In the genomic region with DNA sequence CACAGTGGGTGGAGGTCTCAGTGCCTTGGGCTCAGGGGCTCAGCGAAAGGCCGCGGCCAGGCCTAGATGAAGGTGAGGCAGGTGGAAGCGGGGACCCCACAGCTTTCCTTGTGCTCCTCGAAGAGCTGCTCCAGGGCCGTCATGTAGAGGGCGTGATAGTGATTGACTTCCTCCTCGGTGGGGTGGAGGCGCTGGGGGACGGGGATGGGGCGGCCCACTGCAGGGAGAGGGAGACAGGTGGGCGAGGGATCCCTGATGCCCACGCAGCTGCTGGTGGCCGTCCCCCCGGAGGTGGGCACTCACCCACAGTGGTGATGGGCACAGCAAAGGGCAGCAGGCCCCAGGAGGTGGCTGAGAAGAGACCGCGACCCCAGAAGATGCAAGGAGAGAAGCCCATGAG, we compare ENCODE assay signal across 1 cellular context.
TF ChIP-seq lines count a peak whose summit lies in the region.

No MANE protein-coding gene starts in this region.

TF ChIP-seq in H1, 55 proteins besides CTCF, POLR2A, EP300 and RAD21:
- TF ChIP-seq JUND (IDR thresholded peaks at IDR 0.05; ENCODE audit: low read length) (no peak), PHF8 (conservative IDR thresholded peaks at IDR 0.05; ENCODE audit: low read depth, low read length) (no peak), SAP30 (IDR thresholded peaks at IDR 0.05; ENCODE audit: insufficient read depth, insufficient replicate concordance, low read length) (no peak), KDM5A (IDR thresholded peaks at IDR 0.05; ENCODE audit: low read length) (no peak), MAFK (IDR thresholded peaks at IDR 0.05; ENCODE audit: low read depth, low read length) (no peak), TAF1 (IDR thresholded peaks at IDR 0.05; ENCODE audit: low read depth, low read length) (no peak), SP4 (IDR thresholded peaks at IDR 0.05; ENCODE audit: low read length) (no peak), SIX5 (IDR thresholded peaks at IDR 0.05; ENCODE audit: low read depth, low read length) (no peak), SRF (IDR thresholded peaks at IDR 0.05; ENCODE audit: low read depth, low read length) (no peak), GABPA (IDR thresholded peaks at IDR 0.05; ENCODE audit: borderline replicate concordance, insufficient read depth, low read length) (no peak), NANOG (IDR thresholded peaks at IDR 0.05; ENCODE audit: insufficient read depth, low read depth, low read length, poor library complexity, severe bottlenecking) (no peak), ASH2L (IDR thresholded peaks at IDR 0.05; ENCODE audit: low read length) (no peak)
- TF ChIP-seq, protein P1, sequence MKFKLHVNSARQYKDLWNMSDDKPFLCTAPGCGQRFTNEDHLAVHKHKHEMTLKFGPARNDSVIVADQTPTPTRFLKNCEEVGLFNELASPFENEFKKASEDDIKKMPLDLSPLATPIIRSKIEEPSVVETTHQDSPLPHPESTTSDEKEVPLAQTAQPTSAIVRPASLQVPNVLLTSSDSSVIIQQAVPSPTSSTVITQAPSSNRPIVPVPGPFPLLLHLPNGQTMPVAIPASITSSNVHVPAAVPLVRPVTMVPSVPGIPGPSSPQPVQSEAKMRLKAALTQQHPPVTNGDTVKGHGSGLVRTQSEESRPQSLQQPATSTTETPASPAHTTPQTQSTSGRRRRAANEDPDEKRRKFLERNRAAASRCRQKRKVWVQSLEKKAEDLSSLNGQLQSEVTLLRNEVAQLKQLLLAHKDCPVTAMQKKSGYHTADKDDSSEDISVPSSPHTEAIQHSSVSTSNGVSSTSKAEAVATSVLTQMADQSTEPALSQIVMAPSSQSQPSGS (IDR thresholded peaks at IDR 0.05; ENCODE audit: low read length), result no peak
- TF ChIP-seq, protein P2, sequence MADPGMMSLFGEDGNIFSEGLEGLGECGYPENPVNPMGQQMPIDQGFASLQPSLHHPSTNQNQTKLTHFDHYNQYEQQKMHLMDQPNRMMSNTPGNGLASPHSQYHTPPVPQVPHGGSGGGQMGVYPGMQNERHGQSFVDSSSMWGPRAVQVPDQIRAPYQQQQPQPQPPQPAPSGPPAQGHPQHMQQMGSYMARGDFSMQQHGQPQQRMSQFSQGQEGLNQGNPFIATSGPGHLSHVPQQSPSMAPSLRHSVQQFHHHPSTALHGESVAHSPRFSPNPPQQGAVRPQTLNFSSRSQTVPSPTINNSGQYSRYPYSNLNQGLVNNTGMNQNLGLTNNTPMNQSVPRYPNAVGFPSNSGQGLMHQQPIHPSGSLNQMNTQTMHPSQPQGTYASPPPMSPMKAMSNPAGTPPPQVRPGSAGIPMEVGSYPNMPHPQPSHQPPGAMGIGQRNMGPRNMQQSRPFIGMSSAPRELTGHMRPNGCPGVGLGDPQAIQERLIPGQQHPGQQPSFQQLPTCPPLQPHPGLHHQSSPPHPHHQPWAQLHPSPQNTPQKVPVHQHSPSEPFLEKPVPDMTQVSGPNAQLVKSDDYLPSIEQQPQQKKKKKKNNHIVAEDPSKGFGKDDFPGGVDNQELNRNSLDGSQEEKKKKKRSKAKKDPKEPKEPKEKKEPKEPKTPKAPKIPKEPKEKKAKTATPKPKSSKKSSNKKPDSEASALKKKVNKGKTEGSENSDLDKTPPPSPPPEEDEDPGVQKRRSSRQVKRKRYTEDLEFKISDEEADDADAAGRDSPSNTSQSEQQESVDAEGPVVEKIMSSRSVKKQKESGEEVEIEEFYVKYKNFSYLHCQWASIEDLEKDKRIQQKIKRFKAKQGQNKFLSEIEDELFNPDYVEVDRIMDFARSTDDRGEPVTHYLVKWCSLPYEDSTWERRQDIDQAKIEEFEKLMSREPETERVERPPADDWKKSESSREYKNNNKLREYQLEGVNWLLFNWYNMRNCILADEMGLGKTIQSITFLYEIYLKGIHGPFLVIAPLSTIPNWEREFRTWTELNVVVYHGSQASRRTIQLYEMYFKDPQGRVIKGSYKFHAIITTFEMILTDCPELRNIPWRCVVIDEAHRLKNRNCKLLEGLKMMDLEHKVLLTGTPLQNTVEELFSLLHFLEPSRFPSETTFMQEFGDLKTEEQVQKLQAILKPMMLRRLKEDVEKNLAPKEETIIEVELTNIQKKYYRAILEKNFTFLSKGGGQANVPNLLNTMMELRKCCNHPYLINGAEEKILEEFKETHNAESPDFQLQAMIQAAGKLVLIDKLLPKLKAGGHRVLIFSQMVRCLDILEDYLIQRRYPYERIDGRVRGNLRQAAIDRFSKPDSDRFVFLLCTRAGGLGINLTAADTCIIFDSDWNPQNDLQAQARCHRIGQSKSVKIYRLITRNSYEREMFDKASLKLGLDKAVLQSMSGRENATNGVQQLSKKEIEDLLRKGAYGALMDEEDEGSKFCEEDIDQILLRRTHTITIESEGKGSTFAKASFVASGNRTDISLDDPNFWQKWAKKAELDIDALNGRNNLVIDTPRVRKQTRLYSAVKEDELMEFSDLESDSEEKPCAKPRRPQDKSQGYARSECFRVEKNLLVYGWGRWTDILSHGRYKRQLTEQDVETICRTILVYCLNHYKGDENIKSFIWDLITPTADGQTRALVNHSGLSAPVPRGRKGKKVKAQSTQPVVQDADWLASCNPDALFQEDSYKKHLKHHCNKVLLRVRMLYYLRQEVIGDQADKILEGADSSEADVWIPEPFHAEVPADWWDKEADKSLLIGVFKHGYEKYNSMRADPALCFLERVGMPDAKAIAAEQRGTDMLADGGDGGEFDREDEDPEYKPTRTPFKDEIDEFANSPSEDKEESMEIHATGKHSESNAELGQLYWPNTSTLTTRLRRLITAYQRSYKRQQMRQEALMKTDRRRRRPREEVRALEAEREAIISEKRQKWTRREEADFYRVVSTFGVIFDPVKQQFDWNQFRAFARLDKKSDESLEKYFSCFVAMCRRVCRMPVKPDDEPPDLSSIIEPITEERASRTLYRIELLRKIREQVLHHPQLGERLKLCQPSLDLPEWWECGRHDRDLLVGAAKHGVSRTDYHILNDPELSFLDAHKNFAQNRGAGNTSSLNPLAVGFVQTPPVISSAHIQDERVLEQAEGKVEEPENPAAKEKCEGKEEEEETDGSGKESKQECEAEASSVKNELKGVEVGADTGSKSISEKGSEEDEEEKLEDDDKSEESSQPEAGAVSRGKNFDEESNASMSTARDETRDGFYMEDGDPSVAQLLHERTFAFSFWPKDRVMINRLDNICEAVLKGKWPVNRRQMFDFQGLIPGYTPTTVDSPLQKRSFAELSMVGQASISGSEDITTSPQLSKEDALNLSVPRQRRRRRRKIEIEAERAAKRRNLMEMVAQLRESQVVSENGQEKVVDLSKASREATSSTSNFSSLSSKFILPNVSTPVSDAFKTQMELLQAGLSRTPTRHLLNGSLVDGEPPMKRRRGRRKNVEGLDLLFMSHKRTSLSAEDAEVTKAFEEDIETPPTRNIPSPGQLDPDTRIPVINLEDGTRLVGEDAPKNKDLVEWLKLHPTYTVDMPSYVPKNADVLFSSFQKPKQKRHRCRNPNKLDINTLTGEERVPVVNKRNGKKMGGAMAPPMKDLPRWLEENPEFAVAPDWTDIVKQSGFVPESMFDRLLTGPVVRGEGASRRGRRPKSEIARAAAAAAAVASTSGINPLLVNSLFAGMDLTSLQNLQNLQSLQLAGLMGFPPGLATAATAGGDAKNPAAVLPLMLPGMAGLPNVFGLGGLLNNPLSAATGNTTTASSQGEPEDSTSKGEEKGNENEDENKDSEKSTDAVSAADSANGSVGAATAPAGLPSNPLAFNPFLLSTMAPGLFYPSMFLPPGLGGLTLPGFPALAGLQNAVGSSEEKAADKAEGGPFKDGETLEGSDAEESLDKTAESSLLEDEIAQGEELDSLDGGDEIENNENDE (IDR thresholded peaks at IDR 0.05; ENCODE audit: insufficient replicate concordance, low read length), result no peak
